1 cellular context compared by ENCODE assay signal in genomic region chr2:70241338-70241737, GRCh38.
TF ChIP-seq lines count a peak whose summit lies in the region.

No MANE protein-coding gene starts in this region.

TF ChIP-seq in IMR-90, 13 proteins besides CTCF, POLR2A, EP300 and RAD21:
- TF ChIP-seq CEBPB (IDR thresholded peaks at IDR 0.05; ENCODE audit: low read depth, low read length) (no peak), MAFK (IDR thresholded peaks at IDR 0.05; ENCODE audit: low read depth, low read length) (no peak), CHD1 (IDR thresholded peaks at IDR 0.05; ENCODE audit: low read depth, low read length) (no peak), BHLHE40 (IDR thresholded peaks at IDR 0.05; ENCODE audit: low read depth, low read length) (no peak), ELK1 (IDR thresholded peaks at IDR 0.05; ENCODE audit: borderline replicate concordance, low read depth, low read length) (no peak), MXI1 (IDR thresholded peaks at IDR 0.05; ENCODE audit: borderline replicate concordance, low read depth, low read length) (no peak), NFE2L2 (IDR thresholded peaks at IDR 0.05; ENCODE audit: low read depth, low read length) (no peak), FOS (IDR thresholded peaks at IDR 0.05; ENCODE audit: low read depth, low read length) (no peak), RCOR1 (IDR thresholded peaks at IDR 0.05; ENCODE audit: insufficient replicate concordance, low read length) (no peak), RFX5 (IDR thresholded peaks at IDR 0.05; ENCODE audit: low read depth, low read length) (no peak), SMC3 (IDR thresholded peaks at IDR 0.05; ENCODE audit: low read depth, low read length) (no peak), USF2 (IDR thresholded peaks at IDR 0.05; ENCODE audit: low read depth, low read length) (no peak), MAZ (IDR thresholded peaks at IDR 0.05; ENCODE audit: borderline replicate concordance, low read depth, low read length) (no peak)
